In the genomic region with DNA sequence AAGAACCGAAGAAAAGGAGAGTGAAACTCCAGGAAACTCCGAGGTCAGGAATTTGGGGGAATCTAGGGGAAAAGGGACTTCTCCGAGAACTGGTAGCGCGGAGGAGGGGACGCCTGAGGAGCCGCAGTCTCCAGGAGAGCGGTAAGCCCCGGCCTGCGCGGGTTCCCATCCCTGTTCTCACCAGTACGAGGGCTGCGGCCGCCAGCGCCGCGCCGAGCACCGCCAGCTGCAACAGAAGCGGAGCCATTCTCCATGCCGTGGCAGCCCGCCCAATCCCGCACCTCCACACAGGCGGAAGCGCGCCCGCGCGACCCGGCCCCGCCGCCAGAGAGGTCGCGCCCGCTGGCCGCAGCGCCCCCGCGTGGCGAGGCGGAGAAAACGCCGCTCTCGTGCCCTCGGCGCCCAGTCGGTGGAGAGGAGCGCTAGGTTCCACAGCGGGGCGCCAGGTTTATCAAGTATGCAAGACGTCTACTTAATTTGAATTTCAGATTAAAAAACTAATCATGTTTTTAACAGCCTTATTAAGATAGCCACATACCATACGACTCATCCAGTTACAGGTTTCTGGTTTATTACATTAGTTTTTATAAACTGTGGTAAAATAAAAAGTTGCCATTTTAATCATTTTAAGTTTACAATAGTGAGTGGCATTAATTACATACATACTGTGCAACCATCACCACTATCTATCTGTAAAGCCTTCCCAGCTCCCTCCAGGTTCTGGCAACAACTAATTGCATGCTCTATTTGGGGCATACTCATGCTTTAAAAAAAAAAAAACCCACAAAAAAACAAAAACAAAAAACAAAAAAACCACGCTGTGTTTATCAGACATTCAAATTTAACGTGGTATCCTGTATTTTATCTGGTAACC, we compare ENCODE assay signal across 1 cellular context.
TF ChIP-seq lines count a peak whose summit lies in the region.

A gene with protein sequence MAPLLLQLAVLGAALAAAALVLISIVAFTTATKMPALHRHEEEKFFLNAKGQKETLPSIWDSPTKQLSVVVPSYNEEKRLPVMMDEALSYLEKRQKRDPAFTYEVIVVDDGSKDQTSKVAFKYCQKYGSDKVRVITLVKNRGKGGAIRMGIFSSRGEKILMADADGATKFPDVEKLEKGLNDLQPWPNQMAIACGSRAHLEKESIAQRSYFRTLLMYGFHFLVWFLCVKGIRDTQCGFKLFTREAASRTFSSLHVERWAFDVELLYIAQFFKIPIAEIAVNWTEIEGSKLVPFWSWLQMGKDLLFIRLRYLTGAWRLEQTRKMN (minus strand): TSS at position 287 of the 874 bp plus-strand sequence. CDS start 40 bp downstream, at position 247.

TF ChIP-seq in K562, 482 proteins besides CTCF, POLR2A, EP300 and RAD21 (continued from another document):
- no peak for TF ChIP-seq ID3 (CRISPR knock-in tag; IDR thresholded peaks at IDR 0.05)
- TF ChIP-seq ID3 (tag; IDR thresholded peaks at IDR 0.05) = peak; percentile 55; the same call in 1 of the 2 replicates
- TF ChIP-seq NFIC (IDR thresholded peaks at IDR 0.05) = peak; percentile 36; the same call in 1 of the 2 replicates
- TF ChIP-seq JUNB (CRISPR knock-in tag; conservative IDR thresholded peaks at IDR 0.05) = no peak
- TF ChIP-seq ZNF24 (IDR thresholded peaks at IDR 0.05) = 0 out of 2 replicates have a peak, but pooled peaks have one; percentile 36
- TF ChIP-seq ZNF143 (CRISPR knock-in tag; IDR thresholded peaks at IDR 0.05) = no peak
- peak; percentile 56 for TF ChIP-seq TAF9B (IDR thresholded peaks at IDR 0.05; ENCODE audit: partially characterized antibody)
- TF ChIP-seq NCOA1 (IDR thresholded peaks at IDR 0.05; ENCODE audit: low read depth) = no peak
- TF ChIP-seq MTA3 (IDR thresholded peaks at IDR 0.05; ENCODE audit: borderline replicate concordance) = peak; percentile 78
- TF ChIP-seq, protein P1, sequence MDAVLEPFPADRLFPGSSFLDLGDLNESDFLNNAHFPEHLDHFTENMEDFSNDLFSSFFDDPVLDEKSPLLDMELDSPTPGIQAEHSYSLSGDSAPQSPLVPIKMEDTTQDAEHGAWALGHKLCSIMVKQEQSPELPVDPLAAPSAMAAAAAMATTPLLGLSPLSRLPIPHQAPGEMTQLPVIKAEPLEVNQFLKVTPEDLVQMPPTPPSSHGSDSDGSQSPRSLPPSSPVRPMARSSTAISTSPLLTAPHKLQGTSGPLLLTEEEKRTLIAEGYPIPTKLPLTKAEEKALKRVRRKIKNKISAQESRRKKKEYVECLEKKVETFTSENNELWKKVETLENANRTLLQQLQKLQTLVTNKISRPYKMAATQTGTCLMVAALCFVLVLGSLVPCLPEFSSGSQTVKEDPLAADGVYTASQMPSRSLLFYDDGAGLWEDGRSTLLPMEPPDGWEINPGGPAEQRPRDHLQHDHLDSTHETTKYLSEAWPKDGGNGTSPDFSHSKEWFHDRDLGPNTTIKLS (IDR thresholded peaks at IDR 0.05; ENCODE audit: borderline replicate concordance, low read depth) = peak; percentile 91; the same call in 1 of the 2 replicates
- 0 out of 2 replicates have a peak, but pooled peaks have one; percentile 13 for TF ChIP-seq SMC3 (conservative IDR thresholded peaks at IDR 0.05; ENCODE audit: insufficient read depth, low read depth, low read length)
- TF ChIP-seq ETS1 (conservative IDR thresholded peaks at IDR 0.05; ENCODE audit: control insufficient read depth, low read depth, low read length) = peak; percentile 70; the same call in 1 of the 2 replicates
- TF ChIP-seq HMG20B (CRISPR knock-in tag; IDR thresholded peaks at IDR 0.05) = no peak
- TF ChIP-seq ZNF316 (IDR thresholded peaks at IDR 0.05) = no peak
- TF ChIP-seq CEBPG (CRISPR knock-in tag; IDR thresholded peaks at IDR 0.05) = no peak
- no peak for TF ChIP-seq CEBPG (tag; conservative IDR thresholded peaks at IDR 0.05 in 1 of 2, IDR thresholded peaks at IDR 0.05 in 1 of 2)
- peak; percentile 53 to 88; a peak in 2 of 4 replicates for TF ChIP-seq SIN3A (IDR thresholded peaks at IDR 0.05; ENCODE audit: borderline replicate concordance in 2 of 2, control insufficient read depth in 1 of 2, low read depth in 2 of 2, low read length in 2 of 2)
- no peak for TF ChIP-seq NR2F6 (CRISPR knock-in tag; IDR thresholded peaks at IDR 0.05)
- TF ChIP-seq, protein P2, sequence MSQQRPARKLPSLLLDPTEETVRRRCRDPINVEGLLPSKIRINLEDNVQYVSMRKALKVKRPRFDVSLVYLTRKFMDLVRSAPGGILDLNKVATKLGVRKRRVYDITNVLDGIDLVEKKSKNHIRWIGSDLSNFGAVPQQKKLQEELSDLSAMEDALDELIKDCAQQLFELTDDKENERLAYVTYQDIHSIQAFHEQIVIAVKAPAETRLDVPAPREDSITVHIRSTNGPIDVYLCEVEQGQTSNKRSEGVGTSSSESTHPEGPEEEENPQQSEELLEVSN (IDR thresholded peaks at IDR 0.05; ENCODE audit: borderline replicate concordance in 1 of 2, extremely low read depth in 1 of 2, insufficient read depth in 1 of 2, insufficient read length in 1 of 2, low read depth in 1 of 2, low read length in 1 of 2, poor library complexity in 1 of 2, severe bottlenecking in 1 of 2) = peak in 1 of 2 experiments; percentile 49
- peak; percentile 64; the same call in 1 of the 2 replicates for TF ChIP-seq EP400 (IDR thresholded peaks at IDR 0.05)
- TF ChIP-seq, protein P3, sequence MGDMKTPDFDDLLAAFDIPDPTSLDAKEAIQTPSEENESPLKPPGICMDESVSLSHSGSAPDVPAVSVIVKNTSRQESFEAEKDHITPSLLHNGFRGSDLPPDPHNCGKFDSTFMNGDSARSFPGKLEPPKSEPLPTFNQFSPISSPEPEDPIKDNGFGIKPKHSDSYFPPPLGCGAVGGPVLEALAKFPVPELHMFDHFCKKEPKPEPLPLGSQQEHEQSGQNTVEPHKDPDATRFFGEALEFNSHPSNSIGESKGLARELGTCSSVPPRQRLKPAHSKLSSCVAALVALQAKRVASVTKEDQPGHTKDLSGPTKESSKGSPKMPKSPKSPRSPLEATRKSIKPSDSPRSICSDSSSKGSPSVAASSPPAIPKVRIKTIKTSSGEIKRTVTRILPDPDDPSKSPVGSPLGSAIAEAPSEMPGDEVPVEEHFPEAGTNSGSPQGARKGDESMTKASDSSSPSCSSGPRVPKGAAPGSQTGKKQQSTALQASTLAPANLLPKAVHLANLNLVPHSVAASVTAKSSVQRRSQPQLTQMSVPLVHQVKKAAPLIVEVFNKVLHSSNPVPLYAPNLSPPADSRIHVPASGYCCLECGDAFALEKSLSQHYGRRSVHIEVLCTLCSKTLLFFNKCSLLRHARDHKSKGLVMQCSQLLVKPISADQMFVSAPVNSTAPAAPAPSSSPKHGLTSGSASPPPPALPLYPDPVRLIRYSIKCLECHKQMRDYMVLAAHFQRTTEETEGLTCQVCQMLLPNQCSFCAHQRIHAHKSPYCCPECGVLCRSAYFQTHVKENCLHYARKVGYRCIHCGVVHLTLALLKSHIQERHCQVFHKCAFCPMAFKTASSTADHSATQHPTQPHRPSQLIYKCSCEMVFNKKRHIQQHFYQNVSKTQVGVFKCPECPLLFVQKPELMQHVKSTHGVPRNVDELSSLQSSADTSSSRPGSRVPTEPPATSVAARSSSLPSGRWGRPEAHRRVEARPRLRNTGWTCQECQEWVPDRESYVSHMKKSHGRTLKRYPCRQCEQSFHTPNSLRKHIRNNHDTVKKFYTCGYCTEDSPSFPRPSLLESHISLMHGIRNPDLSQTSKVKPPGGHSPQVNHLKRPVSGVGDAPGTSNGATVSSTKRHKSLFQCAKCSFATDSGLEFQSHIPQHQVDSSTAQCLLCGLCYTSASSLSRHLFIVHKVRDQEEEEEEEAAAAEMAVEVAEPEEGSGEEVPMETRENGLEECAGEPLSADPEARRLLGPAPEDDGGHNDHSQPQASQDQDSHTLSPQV (IDR thresholded peaks at IDR 0.05) = peak; percentile 25; the same call in 1 of the 2 replicates
- TF ChIP-seq ZBTB7A (IDR thresholded peaks at IDR 0.05; ENCODE audit: borderline replicate concordance, control insufficient read depth, low read depth, low read length) = peak; percentile 30; the same call in 1 of the 2 replicates
- TF ChIP-seq TCF7L2 (IDR thresholded peaks at IDR 0.05; ENCODE audit: low read depth, low read length) = no peak
- peak in 1 of 2 experiments; percentile 67; a peak in 1 of 4 replicates for TF ChIP-seq TEAD1 (CRISPR knock-in tag; IDR thresholded peaks at IDR 0.05)
- TF ChIP-seq HNRNPLL (IDR thresholded peaks at IDR 0.05; ENCODE audit: low read depth, low read length, poor library complexity, severe bottlenecking) = peak; percentile 48
- no peak for TF ChIP-seq SIX5 (IDR thresholded peaks at IDR 0.05; ENCODE audit: borderline replicate concordance in 1 of 2, insufficient read depth in 1 of 2, low read depth in 1 of 2, low read length in 2 of 2)
- 0 out of 2 replicates have a peak, but pooled peaks have one; percentile 28 for TF ChIP-seq ZNF431 (CRISPR knock-in tag; IDR thresholded peaks at IDR 0.05)
- TF ChIP-seq, protein P4, sequence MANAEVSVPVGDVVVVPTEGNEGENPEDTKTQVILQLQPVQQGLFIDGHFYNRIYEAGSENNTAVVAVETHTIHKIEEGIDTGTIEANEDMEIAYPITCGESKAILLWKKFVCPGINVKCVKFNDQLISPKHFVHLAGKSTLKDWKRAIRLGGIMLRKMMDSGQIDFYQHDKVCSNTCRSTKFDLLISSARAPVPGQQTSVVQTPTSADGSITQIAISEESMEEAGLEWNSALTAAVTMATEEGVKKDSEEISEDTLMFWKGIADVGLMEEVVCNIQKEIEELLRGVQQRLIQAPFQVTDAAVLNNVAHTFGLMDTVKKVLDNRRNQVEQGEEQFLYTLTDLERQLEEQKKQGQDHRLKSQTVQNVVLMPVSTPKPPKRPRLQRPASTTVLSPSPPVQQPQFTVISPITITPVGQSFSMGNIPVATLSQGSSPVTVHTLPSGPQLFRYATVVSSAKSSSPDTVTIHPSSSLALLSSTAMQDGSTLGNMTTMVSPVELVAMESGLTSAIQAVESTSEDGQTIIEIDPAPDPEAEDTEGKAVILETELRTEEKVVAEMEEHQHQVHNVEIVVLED (CRISPR knock-in tag; IDR thresholded peaks at IDR 0.05) = 0 out of 2 replicates have a peak, but pooled peaks have one; percentile 38
- TF ChIP-seq PHF8 (IDR thresholded peaks at IDR 0.05; ENCODE audit: borderline replicate concordance, low read length) = peak; percentile 86
- peak; percentile 68 for TF ChIP-seq SUPT5H (IDR thresholded peaks at IDR 0.05)
